23 cellular contexts compared by ENCODE assay signal in the genomic region with DNA sequence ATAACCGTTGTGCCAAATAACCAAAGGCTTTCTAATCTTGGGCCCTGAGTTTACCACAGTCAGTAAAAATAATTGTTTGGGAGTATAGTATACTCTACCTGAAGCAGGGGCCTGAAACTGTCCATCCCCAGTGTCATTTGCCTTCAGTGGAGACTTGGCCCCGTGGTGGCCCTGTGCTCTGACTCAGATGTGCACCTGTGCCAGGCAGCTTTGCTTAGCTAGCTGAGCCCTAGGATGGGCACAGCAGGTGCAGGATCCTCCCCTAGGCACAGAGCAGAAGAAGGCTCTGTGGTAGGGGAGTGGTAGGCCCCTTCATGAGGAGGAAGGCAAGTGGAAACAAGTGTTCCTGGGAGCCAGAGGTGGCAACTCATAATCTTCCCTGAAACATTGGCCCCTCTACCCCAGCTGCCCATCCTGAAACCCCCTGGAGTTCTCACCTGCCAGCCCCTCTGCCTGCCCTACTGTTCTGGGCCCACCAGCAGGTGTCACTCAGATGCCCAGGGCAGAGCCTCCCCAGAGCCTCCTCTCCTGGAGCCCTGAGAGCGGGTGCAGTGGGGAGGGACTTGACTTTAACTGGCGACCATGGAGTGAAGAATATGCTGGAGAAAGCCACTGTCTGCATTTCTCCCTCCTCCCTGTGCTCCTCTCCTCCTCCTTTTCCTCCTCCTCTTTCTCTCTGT. TPM values are rescaled to one million over a fixed set of nuclear protein-coding genes. Genes with fewer than 3 reads are reported as not detected.
A peak's percentile ranks its signal among the peaks of the same experiment; 100 is the strongest.
DNase-seq lines count a peak whose midpoint lies in the region; ATAC-seq and TF ChIP-seq lines count a peak whose summit lies in the region.
"Had no signal": no experiment of that assay in that cellular context is flagged by ENCODE, and none has a peak within 500 bp of the region (broad histone marks: within the 10 kb centered on the region; RNA-seq: fewer than 3 reads in every experiment).

No MANE protein-coding gene starts in this region.

- no peaks in the 10 kb centered on the region for H4K20me1 ChIP-seq in DOHH2 (ENCODE audit: control insufficient read depth, insufficient read depth, low read depth, low read length)

- H3K4me3 ChIP-seq in DOHH2 (ENCODE audit: low read length) (no peak overlapping the region), H7 (ENCODE audit: insufficient read depth, low read depth, low read length) (no peak overlapping the region), right atrium auricular region (no peak overlapping the region)
- H3K4me3 ChIP-seq: BLaER1, breast epithelium, GM23248, thyroid gland had no signal

- H3K4me1 ChIP-seq in DOHH2 (ENCODE audit: control insufficient read depth, low read length) (peaks cover 4% of the 10 kb centered on the region; the same call in 1 of the 2 replicates), right atrium auricular region (peaks cover 0 to 56% of the 10 kb centered on the region in 2 donors)

- POLR2A ChIA-PET in activated CD4-positive, alpha-beta T cell treated with anti-CD3 and anti-CD28 coated beads for 36 hours (lab: Charles Lee), result interaction anchor here (0.5 kb wide), 1 partner anchor 103 kb away, joined by 3 read pairs; no protein-coding TSS in a partner anchor

- no peaks in the 10 kb centered on the region for H3K79me2 ChIP-seq in DOHH2 (ENCODE audit: control insufficient read depth, low read length)

- peak; percentile 60 for DNase-seq in H7
- no peak for DNase-seq in right atrium auricular region (ENCODE audit: low spot score)
- no peak for DNase-seq in putamen (ENCODE audit: low spot score)
- no peak for DNase-seq in activated CD4-positive, alpha-beta T cell treated with anti-CD3 and anti-CD28 coated beads for 36 hours
- DNase-seq in effector CD8-positive, alpha-beta T cell (lab: John Stamatoyannopoulos, UW), result no peak
- DNase-seq: activated T-cell treated with anti-CD3 and anti-CD28 coated beads, Interleukin-2, amount 50 U/mL, for 72 hours; DMS79; GM23248; hippocampal formation; kidney glomerular epithelial cell; NCI-H1092 treated with DMSO at 0.1 percent for 48 hours; NCI-H2171; T-cell; thyroid gland had no signal

- H3K36me3 Mint-ChIP-seq in activated T-helper 17 cell treated with anti-CD3 and anti-CD28 coated beads, Interleukin-2, amount 50 U/mL, for 72 hours (ENCODE audit: low read depth), result peaks cover 6% of the 10 kb centered on the region
- no peaks in the 10 kb centered on the region for H3K36me3 Mint-ChIP-seq in activated CD4-positive, alpha-beta T cell treated with anti-CD3 and anti-CD28 coated beads for 36 hours (ENCODE audit: low read depth)
- H3K36me3 Mint-ChIP-seq: activated naive CD8-positive, alpha-beta T cell; mesothelial cell of epicardium; stimulated activated memory B cell treated with anti-CD40 and anti-IgM and Interleukin-4, amounts not matched to agents 10 μg/mL and 1 μg/mL and 100 μg/mL, for 72 hours; T-cell had no signal

- H3F3A ChIP-seq in DOHH2 (ENCODE audit: control insufficient read depth, insufficient read depth), result no peaks in the 10 kb centered on the region

- intact Hi-C loops in activated CD4-positive, alpha-beta T cell treated with anti-CD3 and anti-CD28 coated beads for 36 hours (cut with DNase I, micrococcal nuclease), result no loop called here

- no peak overlapping the region for H3K4me3 Mint-ChIP-seq in activated T-helper 17 cell treated with anti-CD3 and anti-CD28 coated beads, Interleukin-2, amount 50 U/mL, for 72 hours
- no peak overlapping the region for H3K4me3 Mint-ChIP-seq in activated CD4-positive, alpha-beta T cell treated with anti-CD3 and anti-CD28 coated beads for 36 hours
- H3K4me3 Mint-ChIP-seq: activated naive CD8-positive, alpha-beta T cell; activated T-cell treated with anti-CD3 and anti-CD28 coated beads, Interleukin-2, amount 50 U/mL, for 72 hours; mesothelial cell of epicardium; stimulated activated memory B cell treated with anti-CD40 and anti-IgM and Interleukin-4, amounts not matched to agents 10 μg/mL and 1 μg/mL and 100 μg/mL, for 72 hours; T-cell had no signal

- H3K9me3 ChIP-seq in DOHH2 (ENCODE audit: control insufficient read depth, insufficient read depth, low read length) (no peaks in the 10 kb centered on the region), right atrium auricular region (no peaks in the 10 kb centered on the region)
- H3K9me3 ChIP-seq: breast epithelium, thyroid gland had no signal

- ATAC-seq in activated T-helper 17 cell treated with anti-CD3 and anti-CD28 coated beads, Interleukin-2, amount 50 U/mL, for 72 hours (replicated peaks), result no peak
- no peak for ATAC-seq in activated CD4-positive, alpha-beta T cell treated with anti-CD3 and anti-CD28 coated beads for 36 hours
- ATAC-seq: activated T-cell treated with anti-CD3 and anti-CD28 coated beads, Interleukin-2, amount 50 U/mL, for 72 hours; stimulated activated memory B cell treated with anti-CD40 and anti-IgM and Interleukin-4, amounts not matched to agents 10 μg/mL and 1 μg/mL and 100 μg/mL, for 72 hours; T-cell had no signal

- H3K36me3 ChIP-seq in DOHH2 (ENCODE audit: control insufficient read depth, low read length), result no peaks in the 10 kb centered on the region
- H3K36me3 ChIP-seq in H7 (replicated peaks; ENCODE audit: control insufficient read depth, insufficient read depth, low read length), result no peaks in the 10 kb centered on the region
- peaks cover 6% of the 10 kb centered on the region for H3K36me3 ChIP-seq in right atrium auricular region
- H3K36me3 ChIP-seq: BLaER1, breast epithelium, thyroid gland had no signal

- H3K27ac Mint-ChIP-seq in activated T-helper 17 cell treated with anti-CD3 and anti-CD28 coated beads, Interleukin-2, amount 50 U/mL, for 72 hours, result peak overlapping the region; percentile 15
- no peak overlapping the region for H3K27ac Mint-ChIP-seq in activated CD4-positive, alpha-beta T cell treated with anti-CD3 and anti-CD28 coated beads for 36 hours
- H3K27ac Mint-ChIP-seq: activated naive CD8-positive, alpha-beta T cell; activated T-cell treated with anti-CD3 and anti-CD28 coated beads, Interleukin-2, amount 50 U/mL, for 72 hours; mesothelial cell of epicardium; stimulated activated memory B cell treated with anti-CD40 and anti-IgM and Interleukin-4, amounts not matched to agents 10 μg/mL and 1 μg/mL and 100 μg/mL, for 72 hours; T-cell had no signal

- H3K9me3 Mint-ChIP-seq in activated T-helper 17 cell treated with anti-CD3 and anti-CD28 coated beads, Interleukin-2, amount 50 U/mL, for 72 hours, result no peaks in the 10 kb centered on the region
- no peaks in the 10 kb centered on the region for H3K9me3 Mint-ChIP-seq in activated CD4-positive, alpha-beta T cell treated with anti-CD3 and anti-CD28 coated beads for 36 hours (ENCODE audit: low read depth)
- H3K9me3 Mint-ChIP-seq: activated T-cell treated with anti-CD3 and anti-CD28 coated beads, Interleukin-2, amount 50 U/mL, for 72 hours; mesothelial cell of epicardium; T-cell had no signal

- H3K4me2 ChIP-seq in DOHH2 (ENCODE audit: low read length), result no peak overlapping the region
- H3K4me2 ChIP-seq: BLaER1 had no signal

- H3K9me2 ChIP-seq in DOHH2 (replicated peaks; ENCODE audit: control insufficient read depth, low read length), result no peaks in the 10 kb centered on the region

- CTCF ChIA-PET in activated CD4-positive, alpha-beta T cell treated with anti-CD3 and anti-CD28 coated beads for 36 hours (lab: Charles Lee), result interaction anchor here (0.9 to 1.4 kb wide), 2 partner anchors 13 to 54 kb away, joined by 3 to 4 read pairs; no protein-coding TSS in a partner anchor

- no peak overlapping the region for H3K27ac ChIP-seq in DOHH2 (ENCODE audit: low read depth, low read length)
- H3K27ac ChIP-seq in right atrium auricular region, result peak overlapping the region; percentile 85 to 91
- H3K27ac ChIP-seq: BLaER1, breast epithelium, GM23248, HL-60, thyroid gland, VCaP had no signal

- peaks cover 15% of the 10 kb centered on the region for H3K27me3 Mint-ChIP-seq in activated T-helper 17 cell treated with anti-CD3 and anti-CD28 coated beads, Interleukin-2, amount 50 U/mL, for 72 hours
- H3K27me3 Mint-ChIP-seq in activated CD4-positive, alpha-beta T cell treated with anti-CD3 and anti-CD28 coated beads for 36 hours, result peaks cover 24% of the 10 kb centered on the region

- H3K4me1 Mint-ChIP-seq in activated T-helper 17 cell treated with anti-CD3 and anti-CD28 coated beads, Interleukin-2, amount 50 U/mL, for 72 hours, result no peaks in the 10 kb centered on the region
- H3K4me1 Mint-ChIP-seq in activated CD4-positive, alpha-beta T cell treated with anti-CD3 and anti-CD28 coated beads for 36 hours, result peaks cover 10% of the 10 kb centered on the region

- H3K27me3 ChIP-seq in DOHH2 (ENCODE audit: control insufficient read depth, low read length), result peaks cover 48% of the 10 kb centered on the region
- H3K27me3 ChIP-seq in H7 (ENCODE audit: control insufficient read depth, insufficient read depth, low read length), result peaks cover 51% of the 10 kb centered on the region
- no peaks in the 10 kb centered on the region for H3K27me3 ChIP-seq in right atrium auricular region
- H3K27me3 ChIP-seq: breast epithelium, thyroid gland had no signal

- TF ChIP-seq CTCF in DOHH2 (IDR thresholded peaks at IDR 0.05; ENCODE audit: low read depth, low read length, poor library complexity, severe bottlenecking), result peak; percentile 45
- TF ChIP-seq CTCF in right atrium auricular region (IDR thresholded peaks at IDR 0.05), result peak in 1 of 2 donors; percentile 35

RNA-seq across cellular contexts. Expression of a gene that starts 3.0 kb away (rescaled TPM):
- 0.04 and 0.42 TPM in 2 replicates for total RNA-seq in H7 (2014; rRNA removed; shearing (Covaris generic))
- total RNA-seq in activated T-helper 17 cell treated with anti-CD3 and anti-CD28 coated beads, Interleukin-2, amount 50 U/mL, for 72 hours, result 1 to 10 TPM; 2.2 to 3.9 TPM
- total RNA-seq in right atrium auricular region, result 10 to 100 TPM; 36.7 to 47.4 TPM
- 1 to 10 TPM; 1.1 to 1.3 TPM for total RNA-seq in activated CD4-positive, alpha-beta T cell treated with anti-CD3 and anti-CD28 coated beads for 36 hours
- total RNA-seq: GM23248 had no signal

RNA-seq across cellular contexts. Expression of a gene that starts 38.4 kb away (rescaled TPM):
- 86.0 and 91.1 TPM in 2 replicates for total RNA-seq in H7 (2014; rRNA removed; shearing (Covaris generic))
- 10 to 100 TPM; 23.6 to 60.3 TPM for total RNA-seq in activated T-helper 17 cell treated with anti-CD3 and anti-CD28 coated beads, Interleukin-2, amount 50 U/mL, for 72 hours
- 10 to 100 TPM; 41.1 to 53.7 TPM for total RNA-seq in right atrium auricular region
- total RNA-seq in activated CD4-positive, alpha-beta T cell treated with anti-CD3 and anti-CD28 coated beads for 36 hours, result 10 to 100 TPM; 45.9 to 46.0 TPM

RNA-seq across cellular contexts. Expression of a gene that starts 49.5 kb away (rescaled TPM):
- total RNA-seq in H7 (2014; rRNA removed; shearing (Covaris generic)), result 15.6 and 19.9 TPM in 2 replicates
- total RNA-seq in activated T-helper 17 cell treated with anti-CD3 and anti-CD28 coated beads, Interleukin-2, amount 50 U/mL, for 72 hours, result 10 to 100 TPM; 39.3 to 47.0 TPM
- total RNA-seq in right atrium auricular region, result 10 to 100 TPM; 55.0 to 59.5 TPM
- 10 to 100 TPM; 29.5 to 36.2 TPM for total RNA-seq in activated CD4-positive, alpha-beta T cell treated with anti-CD3 and anti-CD28 coated beads for 36 hours

Comparison
In these comparisons a context has a peak if more than half of its experiments do, and no peak if none do; other contexts are left out.
1. RNA of a gene that starts 3.0 kb away (total RNA-seq): 36.7 to 47.4 TPM in right atrium auricular region; 2.2 to 3.9 TPM in activated T-helper 17 cell treated with anti-CD3 and anti-CD28 coated beads, Interleukin-2, amount 50 U/mL, for 72 hours, 1.1 to 1.3 TPM in activated CD4-positive, alpha-beta T cell treated with anti-CD3 and anti-CD28 coated beads for 36 hours and 0.04 to 0.42 TPM in H7; every median in the first group is over 4 times any median in the second.